Comparison of ENCODE assay signal across 23 cellular contexts in genomic region chrX:1433646-1434357, GRCh38. TPM values are rescaled to one million over a fixed set of nuclear protein-coding genes. Genes with fewer than 3 reads are reported as not detected.
DNase-seq lines count a peak whose midpoint lies in the region; ATAC-seq, FAIRE-seq and TF ChIP-seq lines count a peak whose summit lies in the region.
"Had no signal": no experiment of that assay in that cellular context is flagged by ENCODE, and none has a peak within 500 bp of the region (broad histone marks: within the 10 kb centered on the region; RNA-seq: fewer than 3 reads in every experiment).

No MANE protein-coding gene starts in this region.

- no peak for FAIRE-seq in kidney (lab: Jason Lieb, UNC)
- FAIRE-seq: HTR-8/SVneo had no signal

- H3K36me3 ChIP-seq in kidney (ENCODE audit: control insufficient read depth in 1 of 2, insufficient read depth in 2 of 2, low read length in 2 of 2), result peaks cover 12 to 16% of the 10 kb centered on the region in 2 donors
- peaks cover 0 to 86% (median 44%) of the 10 kb centered on the region in 6 donors for H3K36me3 ChIP-seq in spleen
- H3K36me3 ChIP-seq: BE2C had no signal

- intact Hi-C loops in CD14-positive monocyte (cut with micrococcal nuclease), result no loop called here
- intact Hi-C loops in kidney (cut with DNase I), result no loop called here
- intact Hi-C loops in spleen (cut with DNase I; ENCODE audit: low total_unique reads), result no loop called here

- no peaks in the 10 kb centered on the region for H3K27me3 ChIP-seq in spleen (replicated peaks in 1 of 7)
- H3K27me3 ChIP-seq: BE2C, Peyer's patch, SJCRH30 had no signal

- H3K36me3 Mint-ChIP-seq in CD14-positive monocyte, result peaks cover 40 to 54% of the 10 kb centered on the region in 2 donors
- peaks cover 12% of the 10 kb centered on the region for H3K36me3 Mint-ChIP-seq in T-helper 17 cell (ENCODE audit: low read depth)

- no peaks in the 10 kb centered on the region for H3K9me3 ChIP-seq in T-helper 17 cell (ENCODE audit: control insufficient read depth, low read length, poor library complexity, severe bottlenecking)
- no peaks in the 10 kb centered on the region for H3K9me3 ChIP-seq in kidney (ENCODE audit: control insufficient read depth in 1 of 2, low read length in 2 of 2)
- H3K9me3 ChIP-seq in spleen, result peaks cover 0 to 6% (median 0%) of the 10 kb centered on the region in 8 donors
- H3K9me3 ChIP-seq: BE2C, Peyer's patch, SJCRH30 had no signal

- 90 to 97% (median 96%) methylated on average over 16 to 19 of the region's 19 CpGs for WGBS in spleen, 5 donors

- no peak for TF ChIP-seq POLR2A in spleen (IDR thresholded peaks at IDR 0.05)

- ATAC-seq in T-helper 17 cell, result no peak
- no peak for ATAC-seq in HG03175 (IDR thresholded peaks at IDR 0.05; ENCODE audit: unreplicated experiment)

- H3K4me1 ChIP-seq in kidney (ENCODE audit: control insufficient read depth in 1 of 2, insufficient read depth in 1 of 2, low read depth in 1 of 2, low read length in 2 of 2), result no peaks in the 10 kb centered on the region
- no peaks in the 10 kb centered on the region for H3K4me1 ChIP-seq in spleen
- H3K4me1 ChIP-seq: BE2C, Peyer's patch, SJCRH30 had no signal

- H3K27ac ChIP-seq in kidney (ENCODE audit: low read depth in 2 of 2, low read length in 2 of 2) (no peak overlapping the region), spleen (no peak overlapping the region)
- H3K27ac ChIP-seq: Peyer's patch, SJCRH30 had no signal

- peaks cover 0 to 13% (median 5%) of the 10 kb centered on the region in 7 donors for H3K9me3 Mint-ChIP-seq in CD14-positive monocyte
- H3K9me3 Mint-ChIP-seq: HFFc6 had no signal

- H3K27ac Mint-ChIP-seq in CD14-positive monocyte (peak overlapping the region in 2 of 7 donors; percentile 44 to 61), T-helper 17 cell (no peak overlapping the region)
- H3K27ac Mint-ChIP-seq: CD4-positive, CD25-positive, alpha-beta regulatory T cell; HFFc6 had no signal

- TF ChIP-seq CTCF in CD14-positive monocyte (IDR thresholded peaks at IDR 0.05) (no peak), kidney (IDR thresholded peaks at IDR 0.05; ENCODE audit: borderline replicate concordance, extremely low read depth, insufficient read depth) (no peak), spleen (IDR thresholded peaks at IDR 0.05 in 8 of 11, conservative IDR thresholded peaks at IDR 0.05 in 3 of 11) (no peak)

- H3K4me1 Mint-ChIP-seq in CD14-positive monocyte (no peaks in the 10 kb centered on the region), T-helper 17 cell (no peaks in the 10 kb centered on the region)
- H3K4me1 Mint-ChIP-seq: CD4-positive, CD25-positive, alpha-beta regulatory T cell had no signal

- no peak overlapping the region for H3K9ac ChIP-seq in kidney (ENCODE audit: low read length in 2 of 2)

- H3K4me3 ChIP-seq in kidney (ENCODE audit: low read length in 2 of 2) (no peak overlapping the region), spleen (no peak overlapping the region)
- H3K4me3 ChIP-seq: Peyer's patch, SJCRH30 had no signal

- DNase-seq in CD14-positive monocyte (ENCODE audit: low spot score), result peak; percentile 31
- no peak for DNase-seq in T-helper 17 cell
- DNase-seq in kidney, result peak; percentile 41
- peak; percentile 61 for DNase-seq in spleen
- no peak for DNase-seq in stimulated activated CD4-positive, alpha-beta T cell treated with anti-CD3 and anti-CD28 coated beads, Interleukin-15, amount 100 ng/mL, for 24 hours
- no peak for DNase-seq in NCI-H1092 (lab: John Stamatoyannopoulos, UW)
- DNase-seq: BE2C; CD4-positive, CD25-positive, alpha-beta regulatory T cell; COR-L47; DMS79 treated with DMSO at 0.1 percent for 48 hours; HFFc6; KG1; NCI-H1105; NCI-H146; NCI-H2029; NCI-H2171; NCI-H524 treated with DMSO at 0.1 percent for 48 hours; NCI-H82; SJCRH30 had no signal

- H3K4me3 Mint-ChIP-seq in CD14-positive monocyte (no peak overlapping the region), T-helper 17 cell (peak overlapping the region; percentile 21)
- H3K4me3 Mint-ChIP-seq: H9, HFFc6 had no signal

- H3K27me3 Mint-ChIP-seq in CD14-positive monocyte (ENCODE audit: low read depth in 3 of 3) (peaks cover 0 to 4% (median 1%) of the 10 kb centered on the region in 3 donors), T-helper 17 cell (no peaks in the 10 kb centered on the region)
- H3K27me3 Mint-ChIP-seq: CD4-positive, CD25-positive, alpha-beta regulatory T cell had no signal

RNA-seq across cellular contexts. Expression of gene ASMTL, which starts 18.9 kb away (rescaled TPM):
- polyA plus RNA-seq in CD14-positive monocyte (10 to 100 TPM; 31.0 to 31.5 TPM), kidney (ENCODE audit: insufficient read depth, low read depth, low replicate concordance) (29.9 TPM), spleen (10 to 100 TPM; 25.0 to 28.8 (median 26.6) TPM)
- total RNA-seq in T-helper 17 cell (10 to 100 TPM; 33.8 to 34.6 TPM), kidney (33.3 TPM), spleen (10 to 100 TPM; 21.3 to 35.5 (median 27.9) TPM)

RNA-seq across cellular contexts. Expression of gene SLC25A6, which starts 41.9 kb away (rescaled TPM):
- polyA plus RNA-seq in CD14-positive monocyte (100 to 1,000 TPM; 442 to 449 TPM), kidney (ENCODE audit: insufficient read depth, low read depth, low replicate concordance) (654 TPM), spleen (100 to 1,000 TPM; 396 to 443 (median 425) TPM)
- total RNA-seq in T-helper 17 cell (100 to 1,000 TPM; 314 to 329 TPM), kidney (357 TPM), spleen (100 to 1,000 TPM; 255 to 309 (median 297) TPM)

Comparison
In these comparisons a context has a peak if more than half of its experiments do, and no peak if none do; other contexts are left out.
1. DNase-seq: peak in CD14-positive monocyte (single experiment), kidney (single experiment) and spleen (single experiment); none in T-helper 17 cell (0 of 3), stimulated activated CD4-positive, alpha-beta T cell treated with anti-CD3 and anti-CD28 coated beads, Interleukin-15, amount 100 ng/mL, for 24 hours (single experiment) and NCI-H1092 (single experiment).